8 cellular contexts compared by ENCODE assay signal in genomic region chr6:166541876-166542579, GRCh38. TPM values are rescaled to one million over a fixed set of nuclear protein-coding genes. Genes with fewer than 3 reads are reported as not detected.
DNase-seq lines count a peak whose midpoint lies in the region; ATAC-seq, FAIRE-seq and TF ChIP-seq lines count a peak whose summit lies in the region.
"Had no signal": no experiment of that assay in that cellular context is flagged by ENCODE, and none has a peak within 500 bp of the region (broad histone marks: within the 10 kb centered on the region; RNA-seq: fewer than 3 reads in every experiment).

No MANE protein-coding gene starts in this region.

- ATAC-seq in GM18511 (IDR thresholded peaks at IDR 0.05; ENCODE audit: unreplicated experiment) (peak; percentile 36), HG03175 (IDR thresholded peaks at IDR 0.05; ENCODE audit: unreplicated experiment) (peak; percentile 37), K562 (no peak)

- TF ChIP-seq CTCF in K562 (IDR thresholded peaks at IDR 0.05 in 2 of 3, conservative IDR thresholded peaks at IDR 0.05 in 1 of 3; ENCODE audit: insufficient read depth in 2 of 3, low read depth in 1 of 3, low read length in 3 of 3), result no peak
- no peak for TF ChIP-seq CTCF in nephron progenitor cell (IDR thresholded peaks at IDR 0.05)
- TF ChIP-seq CTCF in OCI-LY7 (conservative IDR thresholded peaks at IDR 0.05; ENCODE audit: low read length), result no peak

- H3K79me2 ChIP-seq in K562 (ENCODE audit: control insufficient read depth, insufficient read depth, low read length) (no peaks in the 10 kb centered on the region), OCI-LY7 (ENCODE audit: insufficient read depth, low read depth, low read length) (no peaks in the 10 kb centered on the region)

- no peak overlapping the region for H3K27ac ChIP-seq in K562 (ENCODE audit: extremely low read depth, low read depth, low read length)
- no peak overlapping the region for H3K27ac ChIP-seq in OCI-LY7 (ENCODE audit: low read depth, low read length, poor library complexity, severe bottlenecking)

- no peaks in the 10 kb centered on the region for H3K36me3 Mint-ChIP-seq in nephron progenitor cell (ENCODE audit: low read depth)

- H3K9me2 ChIP-seq in OCI-LY7 (ENCODE audit: insufficient read depth, low read length), result no peaks in the 10 kb centered on the region

- H3K9ac ChIP-seq in K562 (ENCODE audit: insufficient read depth in 1 of 2, low read depth in 2 of 2, low read length in 2 of 2), result no peak overlapping the region

- DNase-seq in K562 (ENCODE audit: extremely low read depth in 1 of 4, low spot score in 3 of 4) (no peak), nephron progenitor cell (no peak), GM19240 (ENCODE audit: insufficient read length, low spot score) (no peak), OCI-LY7 (ENCODE audit: low spot score) (no peak), GOT3 (lab: John Stamatoyannopoulos, UW) (no peak)

- H3K9me3 Mint-ChIP-seq in nephron progenitor cell, result no peaks in the 10 kb centered on the region

- H3K4me2 ChIP-seq in K562 (ENCODE audit: insufficient read depth, low read length) (no peak overlapping the region), OCI-LY7 (ENCODE audit: low read length) (no peak overlapping the region)

- no peaks in the 10 kb centered on the region for H3K9me1 ChIP-seq in K562 (ENCODE audit: control insufficient read depth, insufficient read depth, low read length)

- no peak overlapping the region for H3K4me3 Mint-ChIP-seq in nephron progenitor cell

- peaks cover 7% of the 10 kb centered on the region for H3K27me3 Mint-ChIP-seq in nephron progenitor cell (ENCODE audit: low read depth, poor library complexity)

- TF ChIP-seq POLR2A in K562 (conservative IDR thresholded peaks at IDR 0.05), result no peak

- POLR2A ChIA-PET in K562 (lab: Yijun Ruan, JAX) (interaction anchor here (0.7 to 1.2 kb wide), 2 partner anchors 13 to 14 kb away, joined by 3 read pairs; no protein-coding TSS in a partner anchor), OCI-LY7 (lab: Charles Lee) (no interaction called here)

- H3K27ac Mint-ChIP-seq in nephron progenitor cell, result peak overlapping the region; percentile 82

- intact Hi-C loops in K562 (cut with micrococcal nuclease), result no loop called here
- intact Hi-C loops in OCI-LY7 (cut with micrococcal nuclease; ENCODE audit: unreplicated experiment), result no loop called here

- H3K4me3 ChIP-seq in K562 (no peak overlapping the region), OCI-LY7 (ENCODE audit: low read depth, low read length, poor library complexity, severe bottlenecking) (no peak overlapping the region)

- FAIRE-seq in K562 (lab: Jason Lieb, UNC), result no peak

- CTCF ChIA-PET in K562 (lab: Yijun Ruan, JAX; ENCODE audit: low intra/inter-chr PET ratio) (no interaction called here), OCI-LY7 (lab: Charles Lee; ENCODE audit: unreplicated experiment) (interaction anchor here (0.6 kb wide), 1 partner anchor 394 kb away, joined by 3 read pairs; no protein-coding TSS in a partner anchor)

- no peak overlapping the region for H2AFZ ChIP-seq in K562 (ENCODE audit: low read depth, low read length)
- H2AFZ ChIP-seq in OCI-LY7 (ENCODE audit: low read length), result no peak overlapping the region

- peaks cover 34 to 69% of the 10 kb centered on the region in 2 experiments for H3K27me3 ChIP-seq in K562 (ENCODE audit: control insufficient read depth in 2 of 2, insufficient read depth in 2 of 2, low read length in 2 of 2)
- H3K27me3 ChIP-seq: right atrium auricular region had no signal

- in situ Hi-C loops in K562 (cut with MboI), result no loop called here

- TF ChIP-seq EP300 in K562 (IDR thresholded peaks at IDR 0.05; ENCODE audit: low read length), result no peak

- BruUV-seq in K562 (replicated peaks; lab: Mats Ljungman, UMichigan), result no TSS peak
- BruUV-seq in OCI-LY7 (replicated peaks; lab: Mats Ljungman, UMichigan), result no TSS peak

- TF ChIP-seq RAD21 in K562 (CRISPR knock-in tag; conservative IDR thresholded peaks at IDR 0.05 in 1 of 2, IDR thresholded peaks at IDR 0.05 in 1 of 2), result no peak

- H3K9me3 ChIP-seq in K562 (replicated peaks; ENCODE audit: control insufficient read depth, insufficient read depth, low read depth, low read length) (no peaks in the 10 kb centered on the region), OCI-LY7 (ENCODE audit: low read length) (no peaks in the 10 kb centered on the region)
- H3K9me3 ChIP-seq: right atrium auricular region had no signal

- H3K4me1 Mint-ChIP-seq in nephron progenitor cell, result peaks cover 59% of the 10 kb centered on the region

- H3K4me1 ChIP-seq in K562 (replicated peaks in 1 of 2; ENCODE audit: control insufficient read depth in 2 of 2, insufficient read depth in 2 of 2, low read length in 2 of 2) (no peaks in the 10 kb centered on the region; a peak in 1 of 5 replicates), OCI-LY7 (ENCODE audit: insufficient read depth, low read length, poor library complexity, severe bottlenecking) (no peaks in the 10 kb centered on the region)

- WGBS in K562 (ENCODE audit: insufficient coverage, low coverage, missing lambda C conversion rate), result 1% methylated on average over 12 of the region's 12 CpGs

- no peaks in the 10 kb centered on the region for H4K20me1 ChIP-seq in K562 (replicated peaks; ENCODE audit: control insufficient read depth, insufficient read depth, low read length)
- H4K20me1 ChIP-seq in OCI-LY7 (ENCODE audit: insufficient read depth, low read length), result no peaks in the 10 kb centered on the region

- H3K36me3 ChIP-seq in K562 (ENCODE audit: control insufficient read depth, insufficient read depth, low read length) (no peaks in the 10 kb centered on the region), OCI-LY7 (ENCODE audit: insufficient read depth, low read length) (no peaks in the 10 kb centered on the region)

TF ChIP-seq in K562, 482 proteins besides CTCF, POLR2A, EP300 and RAD21:
- no peak for TF ChIP-seq SMARCC2 (IDR thresholded peaks at IDR 0.05; ENCODE audit: low read depth)
- TF ChIP-seq CBX8 (IDR thresholded peaks at IDR 0.05; ENCODE audit: borderline replicate concordance, extremely low read depth, low read depth, low read length, poor library complexity, severe bottlenecking), result peak; percentile 87
- peak; percentile 50; the same call in 1 of the 2 replicates for TF ChIP-seq RNF2 (IDR thresholded peaks at IDR 0.05)
- no peak for TF ChIP-seq LEF1 (IDR thresholded peaks at IDR 0.05)
- peak; percentile 78 for TF ChIP-seq CBX2 (IDR thresholded peaks at IDR 0.05; ENCODE audit: insufficient read depth, low read length, poor library complexity, severe bottlenecking)
- TF ChIP-seq BMI1 (IDR thresholded peaks at IDR 0.05; ENCODE audit: low read length), result 0 out of 2 replicates have a peak, but pooled peaks have one; percentile 39
TF ChIP-seq in K562: peak in this region for 4.

RNA-seq across cellular contexts. Expression of gene RAMACL, which starts 44.5 kb away (rescaled TPM):
- 0.19 TPM in 1 of 2 replicates, not detected in the other for total RNA-seq in K562 (2011; cell fraction: chromatin; rRNA removed; ENCODE audit: low replicate concordance)
- total RNA-seq in K562 (2011; cell fraction: nucleolus; rRNA removed), result not detected in 2 replicates
- total RNA-seq in K562 (2011; cell fraction: nucleoplasm; rRNA removed), result not detected in 2 replicates
- total RNA-seq in K562 (2014; rRNA removed) (not detected in 2 replicates), K562 (2014; rRNA removed; fragmentation: Illumina TruSeq; extraction: Trizol) (0.36 and 0.45 TPM in 2 replicates), K562 (2015; rRNA removed; fragmentation: Illumina TruSeq; extraction: Trizol) (0.18 and 0.19 TPM in 2 replicates), K562 (2021) (0.11 TPM in 1 of 2 replicates, not detected in the other), OCI-LY7 (2022) (0.30 and 0.33 TPM in 2 replicates)
- polyA plus RNA-seq in K562 (2011; rRNA removed) (0.50 and 0.56 TPM in 2 replicates), K562 (2014; fragmentation: Illumina TruSeq; extraction: Trizol) (0.46 and 0.50 TPM in 2 replicates), K562 (2014; fragmentation: Nextera tagmentation; extraction: Ambion mirVana) (1 to 10 TPM; 1.3 to 1.7 TPM), K562 (2014; rRNA removed) (0.09 and 0.12 TPM in 2 replicates)
- 0.06 TPM in 1 of 2 replicates, not detected in the other for polyA plus RNA-seq in K562 (2011; cell fraction: cytosol; rRNA removed)
- polyA plus RNA-seq in K562 (2011; cell fraction: nucleus; rRNA removed), result 0.10 and 0.27 TPM in 2 replicates
- polyA plus RNA-seq in K562 (2012), result 0.17 and 0.33 TPM in 2 replicates
- 0.48 and 1.1 TPM in 2 replicates for polyA minus RNA-seq in K562 (2011; rRNA and poly(A)+ RNA removed)
- not detected in 2 replicates for polyA minus RNA-seq in K562 (2011; cell fraction: cytosol; rRNA and poly(A)+ RNA removed)
- 0.44 TPM in 1 of 2 replicates, not detected in the other for polyA minus RNA-seq in K562 (2011; cell fraction: nucleus; rRNA and poly(A)+ RNA removed)
- 0.41 TPM in 1 of 2 replicates, not detected in the other for total RNA-seq in OCI-LY7 (2014; rRNA removed; shearing (Covaris generic))
